ENCODE assay signal across 17 cellular contexts in genomic region chr4:182624281-182624680, GRCh38.
DNase-seq lines count a peak whose midpoint lies in the region; ATAC-seq and TF ChIP-seq lines count a peak whose summit lies in the region.
"Had no signal": no experiment of that assay in that cellular context is flagged by ENCODE, and none has a peak within 500 bp of the region (broad histone marks: within the 10 kb centered on the region; RNA-seq: fewer than 3 reads in every experiment).

No MANE protein-coding gene starts in this region.

- no peaks in the 10 kb centered on the region for H3K4me1 ChIP-seq in HEK293 (ENCODE audit: control insufficient read depth, insufficient read depth, low read length)
- H3K4me1 ChIP-seq: BE2C, BLaER1, Caco-2 had no signal

- H3K27ac Mint-ChIP-seq in progenitor cell of endocrine pancreas = peak overlapping the region; percentile 27
- H3K27ac Mint-ChIP-seq: CD14-positive monocyte; CD4-positive, CD25-positive, alpha-beta regulatory T cell; CD8-positive, alpha-beta T cell had no signal

- CTCF ChIA-PET in HEK293 (lab: Yijun Ruan, JAX) = no interaction called here

- no peak overlapping the region for H3K4me3 Mint-ChIP-seq in progenitor cell of endocrine pancreas (ENCODE audit: low read depth)
- H3K4me3 Mint-ChIP-seq: CD14-positive monocyte; CD4-positive, CD25-positive, alpha-beta regulatory T cell; CD8-positive, alpha-beta T cell had no signal

- H3K27me3 Mint-ChIP-seq in progenitor cell of endocrine pancreas = no peaks in the 10 kb centered on the region
- H3K27me3 Mint-ChIP-seq: CD4-positive, CD25-positive, alpha-beta regulatory T cell had no signal

- POLR2A ChIA-PET in HEK293 (lab: Yijun Ruan, JAX) = no interaction called here

- no peak overlapping the region for H3K4me3 ChIP-seq in HEK293 (ENCODE audit: low read depth, low read length)
- H3K4me3 ChIP-seq: BLaER1 had no signal

- no peak overlapping the region for H3K27ac ChIP-seq in HEK293 (ENCODE audit: extremely low read depth, low read depth, low read length)
- H3K27ac ChIP-seq: BLaER1 had no signal

- peaks cover 9% of the 10 kb centered on the region for H3K36me3 Mint-ChIP-seq in progenitor cell of endocrine pancreas (ENCODE audit: insufficient read depth)
- H3K36me3 Mint-ChIP-seq: CD14-positive monocyte; CD4-positive, CD25-positive, alpha-beta regulatory T cell; CD8-positive, alpha-beta T cell had no signal

- no peaks in the 10 kb centered on the region for H3K9me3 ChIP-seq in HEK293 (ENCODE audit: control insufficient read depth, insufficient read depth, low read depth, low read length)
- H3K9me3 ChIP-seq: BE2C, BLaER1, Caco-2 had no signal

- ATAC-seq in GM21717 (IDR thresholded peaks at IDR 0.05; ENCODE audit: unreplicated experiment) = no peak
- ATAC-seq in GM18868 (IDR thresholded peaks at IDR 0.05; ENCODE audit: unreplicated experiment) = no peak
- ATAC-seq: CD8-positive, alpha-beta T cell had no signal

- H3K9me3 Mint-ChIP-seq in progenitor cell of endocrine pancreas (ENCODE audit: low read depth) = peaks cover 4% of the 10 kb centered on the region
- H3K9me3 Mint-ChIP-seq: CD8-positive, alpha-beta T cell had no signal

- peaks cover 0 to 4% of the 10 kb centered on the region in 2 experiments; a peak in 1 of 3 replicates for H3K36me3 ChIP-seq in HEK293 (ENCODE audit: control insufficient read depth in 2 of 2, insufficient read depth in 1 of 2, low read length in 2 of 2)
- H3K36me3 ChIP-seq: BLaER1 had no signal

- DNase-seq in progenitor cell of endocrine pancreas (ENCODE audit: low spot score, unreplicated experiment) (no peak), NCI-H2107 treated with DMSO at 0.1 percent for 48 hours (lab: John Stamatoyannopoulos, UW; ENCODE audit: unreplicated experiment) (no peak)
- DNase-seq: 8988T; ACHN; BE2C; C1 segment of cervical spinal cord; Caco-2; Calu3; CD4-positive, CD25-positive, alpha-beta regulatory T cell; CD8-positive, alpha-beta T cell; DMS79 treated with DMSO at 0.1 percent for 48 hours; GF-D8 had no signal

- peaks cover 20% of the 10 kb centered on the region for H3K4me1 Mint-ChIP-seq in progenitor cell of endocrine pancreas (ENCODE audit: low read depth)
- H3K4me1 Mint-ChIP-seq: CD14-positive monocyte; CD4-positive, CD25-positive, alpha-beta regulatory T cell had no signal

- TF ChIP-seq CTCF in HEK293 (tag by site-specific recombination; IDR thresholded peaks at IDR 0.05) (no peak), progenitor cell of endocrine pancreas (IDR thresholded peaks at IDR 0.05; ENCODE audit: unreplicated experiment) (no peak)

TF ChIP-seq in HEK293, 187 proteins besides CTCF, POLR2A, EP300 and RAD21:
- TF ChIP-seq ZNF280C (tag by site-specific recombination; IDR thresholded peaks at IDR 0.05) (no peak), SCRT2 (tag by site-specific recombination; IDR thresholded peaks at IDR 0.05) (0 out of 2 replicates have a peak, but pooled peaks have one; percentile 15)
